20 cellular contexts compared by ENCODE assay signal in the genomic region with DNA sequence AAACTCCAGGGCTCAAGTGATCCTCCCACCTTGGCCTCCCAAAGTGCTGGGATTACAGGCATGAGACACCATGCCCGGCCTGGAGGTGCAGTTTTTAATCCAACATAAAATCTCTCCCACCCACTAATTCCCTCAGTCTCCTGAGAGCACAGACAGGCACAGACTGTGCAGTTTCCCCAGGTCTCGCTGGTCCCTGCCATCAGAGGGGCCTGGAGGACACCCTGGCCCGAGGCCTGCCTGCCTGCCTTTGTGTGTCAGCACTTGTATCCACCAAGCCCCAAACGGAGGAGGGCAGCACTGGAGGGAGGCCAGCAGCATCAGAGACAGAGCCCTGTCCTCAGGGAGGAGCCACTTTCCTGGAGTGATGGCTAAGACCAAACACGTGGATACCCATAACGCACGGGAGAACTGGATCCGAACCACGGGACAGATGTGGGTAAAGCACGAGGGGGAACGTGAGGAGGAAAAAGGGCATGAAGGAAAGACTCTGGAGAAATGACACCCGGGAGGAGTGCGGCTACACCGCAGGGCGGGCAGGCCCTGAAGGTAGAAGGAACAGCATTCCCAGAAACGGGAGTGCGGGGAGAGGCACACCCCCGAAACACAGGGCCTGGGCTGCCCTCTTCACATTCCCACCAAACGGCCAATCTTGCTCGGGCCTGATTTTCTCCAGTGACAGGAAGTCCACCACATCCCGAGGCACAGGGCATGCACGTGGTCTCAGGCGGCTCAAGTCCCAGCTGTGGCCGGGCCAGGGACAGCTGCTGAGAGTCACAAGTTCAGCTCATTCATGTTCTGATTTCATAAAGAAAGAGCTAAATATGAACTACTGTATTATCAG. TPM values are rescaled to one million over a fixed set of nuclear protein-coding genes. Genes with fewer than 3 reads are reported as not detected.
DNase-seq lines count a peak whose midpoint lies in the region; ATAC-seq, FAIRE-seq and TF ChIP-seq lines count a peak whose summit lies in the region.
"Had no signal": no experiment of that assay in that cellular context is flagged by ENCODE, and none has a peak within 500 bp of the region (broad histone marks: within the 10 kb centered on the region; RNA-seq: fewer than 3 reads in every experiment).

No MANE protein-coding gene starts in this region.

- H4K20me1 ChIP-seq in K562 (replicated peaks; ENCODE audit: control insufficient read depth, insufficient read depth, low read length): 0 out of 2 replicates have a peak, but pooled peaks cover 6% of the 10 kb centered on the region

- H3K79me2 ChIP-seq in K562 (ENCODE audit: control insufficient read depth, insufficient read depth, low read length): no peaks in the 10 kb centered on the region

- H3K36me3 ChIP-seq in K562 (ENCODE audit: control insufficient read depth, insufficient read depth, low read length): peaks cover 66% of the 10 kb centered on the region; the same call in 2 of the 3 replicates
- H3K36me3 ChIP-seq in thyroid gland: peaks cover 3 to 11% of the 10 kb centered on the region in 2 donors

- TF ChIP-seq RAD21 in K562 (CRISPR knock-in tag; conservative IDR thresholded peaks at IDR 0.05 in 1 of 2, IDR thresholded peaks at IDR 0.05 in 1 of 2): no peak

- no peaks in the 10 kb centered on the region for H3K27me3 Mint-ChIP-seq in nephron progenitor cell (ENCODE audit: low read depth, poor library complexity)
- H3K27me3 Mint-ChIP-seq: CD4-positive, alpha-beta memory T cell had no signal

- BruUV-seq in K562 (replicated peaks; lab: Mats Ljungman, UMichigan): no TSS peak

- WGBS in K562 (ENCODE audit: insufficient coverage, low coverage, missing lambda C conversion rate): 86% methylated on average over 23 of the region's 24 CpGs
- 93 to 94% methylated on average over 19 to 24 of the region's 24 CpGs for WGBS in thyroid gland, 2 donors

- intact Hi-C loops in K562 (cut with micrococcal nuclease): no loop called here
- intact Hi-C loops in thyroid gland (cut with DNase I): no loop called here

- H3K27ac Mint-ChIP-seq in nephron progenitor cell: peak overlapping the region; percentile 48
- H3K27ac Mint-ChIP-seq: GM23338, H9 had no signal

- peaks cover 29% of the 10 kb centered on the region for H3K36me3 Mint-ChIP-seq in nephron progenitor cell (ENCODE audit: low read depth)

- H2AFZ ChIP-seq in K562 (ENCODE audit: low read depth, low read length): no peak overlapping the region
- H2AFZ ChIP-seq: GM23338 had no signal

- no peak overlapping the region for H3K4me3 ChIP-seq in K562
- no peak overlapping the region for H3K4me3 ChIP-seq in thyroid gland (replicated peaks in 1 of 3)
- H3K4me3 ChIP-seq: A549, GM23338 had no signal

- no peaks in the 10 kb centered on the region for H3K9me1 ChIP-seq in K562 (ENCODE audit: control insufficient read depth, insufficient read depth, low read length)

- no peak overlapping the region for H3K4me2 ChIP-seq in K562 (ENCODE audit: insufficient read depth, low read length)
- H3K4me2 ChIP-seq: A549, GM23338, KMS-11, SK-N-SH had no signal

- no peak overlapping the region for H3K4me3 Mint-ChIP-seq in nephron progenitor cell
- H3K4me3 Mint-ChIP-seq: CD4-positive, alpha-beta memory T cell; GM23338; H9 had no signal

- ATAC-seq in K562 (no peak), GM19467 (IDR thresholded peaks at IDR 0.05; ENCODE audit: unreplicated experiment) (no peak)
- ATAC-seq: A549, GM23338 had no signal

- TF ChIP-seq CTCF in RWPE1 (conservative IDR thresholded peaks at IDR 0.05; ENCODE audit: low read depth) (no peak), K562 (IDR thresholded peaks at IDR 0.05 in 2 of 3, conservative IDR thresholded peaks at IDR 0.05 in 1 of 3; ENCODE audit: insufficient read depth in 2 of 3, low read depth in 1 of 3, low read length in 3 of 3) (no peak), nephron progenitor cell (IDR thresholded peaks at IDR 0.05) (no peak), thyroid gland (IDR thresholded peaks at IDR 0.05) (no peak)

- H3K9ac ChIP-seq in K562 (ENCODE audit: insufficient read depth in 1 of 2, low read depth in 2 of 2, low read length in 2 of 2): peak overlapping the region in 1 of 2 experiments; percentile 59; a peak in 1 of 4 replicates
- H3K9ac ChIP-seq: KMS-11, SK-N-SH had no signal

- H3K9me3 ChIP-seq in K562 (replicated peaks; ENCODE audit: control insufficient read depth, insufficient read depth, low read depth, low read length): no peaks in the 10 kb centered on the region
- H3K9me3 ChIP-seq in thyroid gland: no peaks in the 10 kb centered on the region
- H3K9me3 ChIP-seq: A549, SK-N-SH had no signal

- CTCF ChIA-PET in RWPE1 (lab: Yijun Ruan, JAX) (no interaction called here), K562 (lab: Yijun Ruan, JAX; ENCODE audit: low intra/inter-chr PET ratio) (interaction anchor here (0.7 kb wide), 1 partner anchor 321 kb away, joined by 3 read pairs; no protein-coding TSS in a partner anchor)

- POLR2A ChIA-PET in RWPE1 (lab: Yijun Ruan, JAX; ENCODE audit: low non-redundant PET) (no interaction called here), K562 (lab: Yijun Ruan, JAX) (interaction anchor here (0.6 kb wide), 2 partner anchors 9 to 30 kb away, joined by 3 read pairs; no protein-coding TSS in a partner anchor)

- TF ChIP-seq EP300 in K562 (IDR thresholded peaks at IDR 0.05; ENCODE audit: low read length): no peak

- no peak for FAIRE-seq in K562 (lab: Jason Lieb, UNC)
- FAIRE-seq: A549, G401.6 had no signal

- in situ Hi-C loops in K562 (cut with MboI): no loop called here

- no peaks in the 10 kb centered on the region for H3K9me3 Mint-ChIP-seq in nephron progenitor cell
- H3K9me3 Mint-ChIP-seq: CD4-positive, alpha-beta memory T cell; GM23338; H9 had no signal

- H3K27me3 ChIP-seq in K562 (ENCODE audit: control insufficient read depth in 2 of 2, insufficient read depth in 2 of 2, low read length in 2 of 2) (no peaks in the 10 kb centered on the region), thyroid gland (no peaks in the 10 kb centered on the region)

- DNase-seq in RWPE1 (ENCODE audit: low spot score) (no peak), K562 (ENCODE audit: extremely low read depth in 1 of 4, low spot score in 3 of 4) (no peak), nephron progenitor cell (no peak), thyroid gland (peak in 1 of 2 donors; percentile 15), NCI-H510A treated with DMSO at 0.1 percent for 48 hours (lab: John Stamatoyannopoulos, UW) (no peak), amniotic stem cell (lab: John Stamatoyannopoulos, UW) (no peak)
- DNase-seq: C1 segment of cervical spinal cord; CD4-positive, alpha-beta memory T cell; COR-L47; H9; IMR-90; MM.1S; NCI-H69; SIG-M5; SK-N-SH had no signal

- H3K27ac ChIP-seq in RWPE1 (0 out of 2 replicates have a peak overlapping the region, but pooled peaks have one; percentile 2), K562 (ENCODE audit: extremely low read depth, low read depth, low read length) (no peak overlapping the region), thyroid gland (peak overlapping the region; percentile 79 to 87 (median 80))
- H3K27ac ChIP-seq: A549, KMS-11 had no signal

- H3K4me1 ChIP-seq in K562 (replicated peaks in 1 of 2; ENCODE audit: control insufficient read depth in 2 of 2, insufficient read depth in 2 of 2, low read length in 2 of 2) (peaks cover 0 to 15% of the 10 kb centered on the region in 2 experiments; a peak in 2 of 5 replicates), thyroid gland (peaks cover 16 to 26% of the 10 kb centered on the region in 2 donors)
- H3K4me1 ChIP-seq: A549 had no signal

- TF ChIP-seq POLR2A in K562 (conservative IDR thresholded peaks at IDR 0.05) (no peak), thyroid gland (IDR thresholded peaks at IDR 0.05) (no peak)

- no peaks in the 10 kb centered on the region for H3K4me1 Mint-ChIP-seq in nephron progenitor cell

TF ChIP-seq in K562, 482 proteins besides CTCF, POLR2A, EP300 and RAD21:
- TF ChIP-seq HDAC2 (IDR thresholded peaks at IDR 0.05) (no peak), ZNF316 (IDR thresholded peaks at IDR 0.05) (0 out of 2 replicates have a peak, but pooled peaks have one; percentile 28), TCFL5 (CRISPR knock-in tag; conservative IDR thresholded peaks at IDR 0.05) (no peak), RFX5 (IDR thresholded peaks at IDR 0.05; ENCODE audit: low read depth, low read length) (no peak)

RNA-seq across cellular contexts. Expression of a gene that starts 29.7 kb away (rescaled TPM):
- total RNA-seq in K562 (2011; cell fraction: chromatin; rRNA removed; ENCODE audit: low replicate concordance): 82.6 and 164 TPM in 2 replicates
- 73.7 and 83.2 TPM in 2 replicates for total RNA-seq in K562 (2011; cell fraction: nucleolus; rRNA removed)
- total RNA-seq in K562 (2011; cell fraction: nucleoplasm; rRNA removed): 59.2 and 65.8 TPM in 2 replicates
- total RNA-seq in K562 (2014; rRNA removed): 10.5 and 11.0 TPM in 2 replicates
- total RNA-seq in K562 (2014; rRNA removed; fragmentation: Illumina TruSeq; extraction: Trizol): 3.3 and 4.8 TPM in 2 replicates
- 6.2 and 6.9 TPM in 2 replicates for total RNA-seq in K562 (2015; rRNA removed; fragmentation: Illumina TruSeq; extraction: Trizol)
- 23.3 and 26.2 TPM in 2 replicates for total RNA-seq in K562 (2021)
- 6.7 and 9.8 TPM in 2 replicates for polyA plus RNA-seq in K562 (2011; rRNA removed)
- polyA plus RNA-seq in K562 (2011; cell fraction: cytosol; rRNA removed): 4.6 and 7.6 TPM in 2 replicates
- polyA plus RNA-seq in K562 (2011; cell fraction: nucleus; rRNA removed): 71.9 and 106 TPM in 2 replicates
- 12.4 and 19.3 TPM in 2 replicates for polyA plus RNA-seq in K562 (2012)
- polyA plus RNA-seq in K562 (2014; fragmentation: Illumina TruSeq; extraction: Trizol): 9.6 and 10.4 TPM in 2 replicates
- polyA plus RNA-seq in K562 (2014; fragmentation: Nextera tagmentation; extraction: Ambion mirVana): under 1 TPM; 0.52 to 0.77 TPM
- 13.9 and 15.3 TPM in 2 replicates for polyA plus RNA-seq in K562 (2014; rRNA removed)
- polyA minus RNA-seq in K562 (2011; rRNA and poly(A)+ RNA removed): 7.0 and 7.9 TPM in 2 replicates
- 10.7 and 12.6 TPM in 2 replicates for polyA minus RNA-seq in K562 (2011; cell fraction: cytosol; rRNA and poly(A)+ RNA removed)
- polyA minus RNA-seq in K562 (2011; cell fraction: nucleus; rRNA and poly(A)+ RNA removed): 31.6 and 34.4 TPM in 2 replicates
- total RNA-seq in thyroid gland: 10 to 100 TPM; 24.3 to 48.3 (median 30.4) TPM
